17 cellular contexts compared by ENCODE assay signal in genomic region chr5:11069041-11069440, GRCh38.
"Had no signal": no experiment of that assay in that cellular context is flagged by ENCODE, and none has a peak within 500 bp of the region (broad histone marks: within the 10 kb centered on the region; RNA-seq: fewer than 3 reads in every experiment).

No MANE protein-coding gene starts in this region.

- FAIRE-seq: endometrium, kidney had no signal

- H3K9me3 Mint-ChIP-seq: activated T-helper 2 cell treated with anti-CD3 and anti-CD28 coated beads, Interferon-gamma antibody, Interleukin-2, Interleukin-4, amounts not matched to agents 10 μg/mL and 5 μg/mL and 100 μg/mL, durations not matched to agents 14 hours and 24 hours and 36 hours; natural killer cell treated with Interleukin-12 subunit alpha and Interleukin-12 subunit beta and Interleukin-15 and Interleukin-18, amount 100 ng/mL, for 72 hours had no signal

- H3K27me3 Mint-ChIP-seq: type B pancreatic cell had no signal

- H3K36me3 ChIP-seq: right atrium auricular region had no signal

- H3K27me3 ChIP-seq: hepatocyte, right atrium auricular region had no signal

- H3K4me2 ChIP-seq: hepatocyte had no signal

- H3K4me3 ChIP-seq: hepatocyte, right atrium auricular region, skin epidermis had no signal

- H3K27ac Mint-ChIP-seq: activated T-helper 2 cell treated with anti-CD3 and anti-CD28 coated beads, Interferon-gamma antibody, Interleukin-2, Interleukin-4, amounts not matched to agents 10 μg/mL and 5 μg/mL and 100 μg/mL, durations not matched to agents 14 hours and 24 hours and 36 hours; natural killer cell treated with Interleukin-12 subunit alpha and Interleukin-12 subunit beta and Interleukin-15 and Interleukin-18, amount 100 ng/mL, for 72 hours; type B pancreatic cell had no signal

- H3K4me1 ChIP-seq: right atrium auricular region had no signal

- H3K4me3 Mint-ChIP-seq: natural killer cell treated with Interleukin-12 subunit alpha and Interleukin-12 subunit beta and Interleukin-15 and Interleukin-18, amount 100 ng/mL, for 72 hours; type B pancreatic cell had no signal

- H3K27ac ChIP-seq: hepatocyte, right atrium auricular region, skin epidermis had no signal

- H3K79me2 ChIP-seq: hepatocyte had no signal

- DNase-seq: activated CD4-positive, alpha-beta T cell treated with anti-CD3 and anti-CD28 coated beads for 1 hour; activated CD4-positive, alpha-beta T cell treated with anti-CD3 and anti-CD28 coated beads, Interleukin-2, amount 50 U/mL, for 4 hours; activated naive CD4-positive, alpha-beta T cell treated with anti-CD3 and anti-CD28 coated beads, Interleukin-2, amount 50 U/mL, for 16 hours; activated T-cell treated with anti-CD3 and anti-CD28 coated beads, Interleukin-2, amount 50 U/mL, for 1 hour; kidney; mesenchymal stem cell; stimulated activated CD4-positive, alpha-beta T cell treated with anti-CD3 and anti-CD28 coated beads, Interleukin-4, amount 100 ng/mL, for 4 hours; stimulated activated CD8-positive, alpha-beta memory T cell treated with anti-CD3 and anti-CD28 coated beads, Interleukin-4, amount 100 ng/mL, for 48 hours; stimulated activated naive CD4-positive, alpha-beta T cell treated with Interleukin-2 at 50 U/mL for 16 hours had no signal

- H3K36me3 Mint-ChIP-seq: natural killer cell treated with Interleukin-12 subunit alpha and Interleukin-12 subunit beta and Interleukin-15 and Interleukin-18, amount 100 ng/mL, for 72 hours had no signal

- ATAC-seq: esophagus mucosa; natural killer cell treated with Interleukin-12 subunit alpha and Interleukin-12 subunit beta and Interleukin-15 and Interleukin-18, amount 100 ng/mL, for 72 hours had no signal
